ENCODE assay signal across 11 cellular contexts in genomic region chr2:214737188-214737587, GRCh38.
DNase-seq lines count a peak whose midpoint lies in the region; ATAC-seq and TF ChIP-seq lines count a peak whose summit lies in the region.
"Had no signal": no experiment of that assay in that cellular context is flagged by ENCODE, and none has a peak within 500 bp of the region (broad histone marks: within the 10 kb centered on the region; RNA-seq: fewer than 3 reads in every experiment).

No MANE protein-coding gene starts in this region.

- peaks cover 0 to 4% of the 10 kb centered on the region in 2 donors for H3K36me3 ChIP-seq in gastrocnemius medialis
- no peaks in the 10 kb centered on the region for H3K36me3 ChIP-seq in right lobe of liver

- H3K27ac ChIP-seq in gastrocnemius medialis: no peak overlapping the region
- no peak overlapping the region for H3K27ac ChIP-seq in right lobe of liver
- H3K27ac ChIP-seq: C4-2B had no signal

- no peak overlapping the region for H3K4me3 ChIP-seq in GM12864 (ENCODE audit: low read depth, low read length)
- H3K4me3 ChIP-seq in gastrocnemius medialis: no peak overlapping the region
- H3K4me3 ChIP-seq in right lobe of liver: no peak overlapping the region

- TF ChIP-seq POLR2A in gastrocnemius medialis (IDR thresholded peaks at IDR 0.05) (no peak), right lobe of liver (IDR thresholded peaks at IDR 0.05) (no peak)

- peak; percentile 97 for ATAC-seq in GM19035 (IDR thresholded peaks at IDR 0.05; ENCODE audit: unreplicated experiment)
- peak; percentile 95 for ATAC-seq in HG02623 (IDR thresholded peaks at IDR 0.05; ENCODE audit: unreplicated experiment)
- peak; percentile 98 for ATAC-seq in HG03442 (IDR thresholded peaks at IDR 0.05; ENCODE audit: unreplicated experiment)
- no peak for ATAC-seq in gastrocnemius medialis
- no peak for ATAC-seq in right lobe of liver
- ATAC-seq: right cardiac atrium had no signal

- in situ Hi-C loops in gastrocnemius medialis (cut with MboI; ENCODE audit: low sequenced_read_pairs in 4 of 4): no loop called here

- peak; percentile 73 for DNase-seq in GM12864 (ENCODE audit: low read depth)
- DNase-seq in foreskin melanocyte: no peak
- no peak for DNase-seq in gastrocnemius medialis
- no peak for DNase-seq in right lobe of liver
- DNase-seq in amniotic stem cell (lab: John Stamatoyannopoulos, UW): no peak
- DNase-seq: right cardiac atrium, SHP77 treated with DMSO at 0.1 percent for 48 hours had no signal

- no peak for TF ChIP-seq CTCF in GM12864 (IDR thresholded peaks at IDR 0.05; ENCODE audit: low read depth, low read length, missing control alignments)
- no peak for TF ChIP-seq CTCF in gastrocnemius medialis (IDR thresholded peaks at IDR 0.05 in 4 of 5, conservative IDR thresholded peaks at IDR 0.05 in 1 of 5)
- TF ChIP-seq CTCF in right lobe of liver (IDR thresholded peaks at IDR 0.05): no peak

- H3K9me3 ChIP-seq in gastrocnemius medialis (no peaks in the 10 kb centered on the region), right lobe of liver (no peaks in the 10 kb centered on the region)

- intact Hi-C loops in gastrocnemius medialis (cut with DNase I; ENCODE audit: low total_unique reads): no loop called here
- intact Hi-C loops in right lobe of liver (cut with DNase I): no loop called here

- H3K27me3 ChIP-seq in gastrocnemius medialis (no peaks in the 10 kb centered on the region), right lobe of liver (no peaks in the 10 kb centered on the region)

- WGBS in right lobe of liver (ENCODE audit: insufficient coverage, low coverage, low lambda C conversion rate, missing lambda C conversion rate): 66% methylated on average over 3 of the region's 3 CpGs

- H3K4me1 ChIP-seq in gastrocnemius medialis (no peaks in the 10 kb centered on the region), right lobe of liver (no peaks in the 10 kb centered on the region)

Comparison
In these comparisons a context has a peak if more than half of its experiments do, and no peak if none do; other contexts are left out.
1. ATAC-seq: peak in GM19035 (single experiment), HG02623 (single experiment) and HG03442 (single experiment); none in gastrocnemius medialis (0 of 2) and right lobe of liver (0 of 4).